ENCODE assay signal across 8 cellular contexts in genomic region chr2:219229375-219230200, GRCh38. TPM values are rescaled to one million over a fixed set of nuclear protein-coding genes. Genes with fewer than 3 reads are reported as not detected.
DNase-seq lines count a peak whose midpoint lies in the region; ATAC-seq and TF ChIP-seq lines count a peak whose summit lies in the region.

TSS of gene ANKZF1 (plus strand) at chr2:219229806. CDS start at chr2:219230258, 452 bp downstream.
TSS of gene ATG9A (minus strand) at chr2:219229636. CDS start at chr2:219228024, 1,612 bp downstream.

- peak within 1 kb of the TSS; percentile 97 for H3K4me3 Mint-ChIP-seq in activated T-helper 17 cell treated with anti-CD3 and anti-CD28 coated beads, Interleukin-2, amount 50 U/mL, for 72 hours
- H3K4me3 Mint-ChIP-seq in naive thymus-derived CD4-positive, alpha-beta T cell, result peak within 1 kb of the TSS; percentile 94 to 100 (median 98)
- peak within 1 kb of the TSS; percentile 97 to 98 for H3K4me3 Mint-ChIP-seq in stimulated activated naive B cell treated with anti-CD40 and anti-IgM and Interleukin-4, amounts not matched to agents 10 μg/mL and 1 μg/mL and 100 μg/mL, for 72 hours

- peaks cover 17 to 22% of the 10 kb centered on the region in 2 donors for H3K4me1 ChIP-seq in naive thymus-derived CD4-positive, alpha-beta T cell (ENCODE audit: control insufficient read depth in 2 of 2, insufficient read depth in 2 of 2, low read length in 2 of 2)

- TF ChIP-seq CTCF in LNCaP clone FGC (IDR thresholded peaks at IDR 0.05; ENCODE audit: control insufficient read depth, extremely low read depth, insufficient read depth) (no peak), RWPE1 (conservative IDR thresholded peaks at IDR 0.05; ENCODE audit: low read depth) (no peak)

- peak within 1 kb of the TSS; percentile 99 for H3K27ac Mint-ChIP-seq in activated T-helper 17 cell treated with anti-CD3 and anti-CD28 coated beads, Interleukin-2, amount 50 U/mL, for 72 hours
- peak within 1 kb of the TSS; percentile 96 to 100 (median 96) for H3K27ac Mint-ChIP-seq in naive thymus-derived CD4-positive, alpha-beta T cell
- H3K27ac Mint-ChIP-seq in stimulated activated naive B cell treated with anti-CD40 and anti-IgM and Interleukin-4, amounts not matched to agents 10 μg/mL and 1 μg/mL and 100 μg/mL, for 72 hours, result peak within 1 kb of the TSS; percentile 98

- no peaks in the 10 kb centered on the region for H3K9me3 Mint-ChIP-seq in activated T-helper 17 cell treated with anti-CD3 and anti-CD28 coated beads, Interleukin-2, amount 50 U/mL, for 72 hours
- H3K9me3 Mint-ChIP-seq in naive thymus-derived CD4-positive, alpha-beta T cell, result peaks cover 0 to 4% (median 0%) of the 10 kb centered on the region in 11 donors
- no peaks in the 10 kb centered on the region for H3K9me3 Mint-ChIP-seq in stimulated activated naive B cell treated with anti-CD40 and anti-IgM and Interleukin-4, amounts not matched to agents 10 μg/mL and 1 μg/mL and 100 μg/mL, for 72 hours

- H3K9me3 ChIP-seq in naive thymus-derived CD4-positive, alpha-beta T cell (ENCODE audit: control insufficient read depth in 2 of 3, low read length in 3 of 3), result no peaks in the 10 kb centered on the region

- H3K27me3 Mint-ChIP-seq in activated T-helper 17 cell treated with anti-CD3 and anti-CD28 coated beads, Interleukin-2, amount 50 U/mL, for 72 hours, result no peaks in the 10 kb centered on the region
- H3K27me3 Mint-ChIP-seq in naive thymus-derived CD4-positive, alpha-beta T cell, result no peaks in the 10 kb centered on the region
- H3K27me3 Mint-ChIP-seq in stimulated activated naive B cell treated with anti-CD40 and anti-IgM and Interleukin-4, amounts not matched to agents 10 μg/mL and 1 μg/mL and 100 μg/mL, for 72 hours, result no peaks in the 10 kb centered on the region

- peak within 1 kb of the TSS; percentile 77 for H3K4me3 ChIP-seq in LNCaP clone FGC (ENCODE audit: low read depth, low read length)
- peak within 1 kb of the TSS; percentile 80 for H3K4me3 ChIP-seq in naive thymus-derived CD4-positive, alpha-beta T cell (ENCODE audit: low read length)

- H3K27ac ChIP-seq in RWPE1, result peak within 1 kb of the TSS; percentile 95
- H3K27ac ChIP-seq in naive thymus-derived CD4-positive, alpha-beta T cell (ENCODE audit: low read depth, low read length), result peak within 1 kb of the TSS; percentile 90

- H3K36me3 Mint-ChIP-seq in activated T-helper 17 cell treated with anti-CD3 and anti-CD28 coated beads, Interleukin-2, amount 50 U/mL, for 72 hours (ENCODE audit: low read depth), result peaks cover 97% of the 10 kb centered on the region
- peaks cover 21 to 43% (median 37%) of the 10 kb centered on the region in 5 donors for H3K36me3 Mint-ChIP-seq in naive thymus-derived CD4-positive, alpha-beta T cell
- H3K36me3 Mint-ChIP-seq in stimulated activated naive B cell treated with anti-CD40 and anti-IgM and Interleukin-4, amounts not matched to agents 10 μg/mL and 1 μg/mL and 100 μg/mL, for 72 hours, result peaks cover 30 to 41% of the 10 kb centered on the region in 2 donors

- intact Hi-C loops in naive thymus-derived CD4-positive, alpha-beta T cell (cut with micrococcal nuclease), result loop anchor here (1.0 to 5.0 kb wide), 14 partner anchors 10 to 661 kb away; partner anchors contain the start of genes DNAJB2 (in 2 of the 2), GLB1L (in 2 of the 2), NHEJ1 (in 2 of the 2) and STK16 (in 2 of the 2)

- H3K36me3 ChIP-seq in naive thymus-derived CD4-positive, alpha-beta T cell (ENCODE audit: control insufficient read depth in 2 of 3, insufficient read depth in 3 of 3, low read length in 3 of 3), result peaks cover 25 to 58% (median 28%) of the 10 kb centered on the region in 3 experiments

- peak; percentile 99 for DNase-seq in Daoy (ENCODE audit: low read depth)
- peak; percentile 89 for DNase-seq in GOT3 (lab: John Stamatoyannopoulos, UW)
- peak; percentile 96 for DNase-seq in LNCaP clone FGC (ENCODE audit: low read depth)
- DNase-seq in RWPE1 (ENCODE audit: low spot score), result peak; percentile 98
- peak; percentile 98 for DNase-seq in fibroblast of gingiva (ENCODE audit: low read depth)
- DNase-seq in naive thymus-derived CD4-positive, alpha-beta T cell, result peak; percentile 92 to 99 (median 99)
- DNase-seq in stimulated activated naive B cell treated with anti-CD40 and anti-IgM and Interleukin-4, amounts not matched to agents 10 μg/mL and 1 μg/mL and 100 μg/mL, for 72 hours, result peak; percentile 99

- peaks cover 17% of the 10 kb centered on the region for H3K4me1 Mint-ChIP-seq in activated T-helper 17 cell treated with anti-CD3 and anti-CD28 coated beads, Interleukin-2, amount 50 U/mL, for 72 hours
- H3K4me1 Mint-ChIP-seq in naive thymus-derived CD4-positive, alpha-beta T cell, result peaks cover 34 to 84% (median 70%) of the 10 kb centered on the region in 7 donors
- H3K4me1 Mint-ChIP-seq in stimulated activated naive B cell treated with anti-CD40 and anti-IgM and Interleukin-4, amounts not matched to agents 10 μg/mL and 1 μg/mL and 100 μg/mL, for 72 hours, result peaks cover 19 to 42% of the 10 kb centered on the region in 2 donors

- CTCF ChIA-PET in RWPE1 (lab: Yijun Ruan, JAX), result interaction anchor here (0.6 to 1.5 kb wide), 8 partner anchors 11 to 120 kb away, joined by 3 to 7 read pairs (median 3); no protein-coding TSS in a partner anchor
- CTCF ChIA-PET in naive thymus-derived CD4-positive, alpha-beta T cell (lab: Charles Lee), result interaction anchor here (0.7 to 3.3 kb wide), 9 partner anchors 10 to 71 kb away, joined by 3 to 14 read pairs (median 4); partner anchors contain the start of genes GLB1L, STK16 and TUBA4A

- H3K27me3 ChIP-seq in naive thymus-derived CD4-positive, alpha-beta T cell (ENCODE audit: control insufficient read depth in 2 of 2, insufficient read depth in 2 of 2, low read length in 2 of 2), result no peaks in the 10 kb centered on the region

- peak; percentile 97 for ATAC-seq in activated T-helper 17 cell treated with anti-CD3 and anti-CD28 coated beads, Interleukin-2, amount 50 U/mL, for 72 hours (replicated peaks)
- peak; percentile 98 for ATAC-seq in naive thymus-derived CD4-positive, alpha-beta T cell
- ATAC-seq in stimulated activated naive B cell treated with anti-CD40 and anti-IgM and Interleukin-4, amounts not matched to agents 10 μg/mL and 1 μg/mL and 100 μg/mL, for 72 hours (replicated peaks), result peak; percentile 97 to 98

- POLR2A ChIA-PET in RWPE1 (lab: Yijun Ruan, JAX; ENCODE audit: low non-redundant PET), result interaction anchor here (1.1 to 1.6 kb wide), 2 partner anchors 20 to 21 kb away, joined by 3 to 7 read pairs; no protein-coding TSS in a partner anchor
- POLR2A ChIA-PET in naive thymus-derived CD4-positive, alpha-beta T cell (lab: Charles Lee), result interaction anchor here (0.6 to 21.0 kb wide), 24 partner anchors 10 to 826 kb away, joined by 3 to 575 read pairs (median 4); partner anchors contain the start of genes ABCB6, CNPPD1, DNAJB2 and DNPEP

RNA-seq across cellular contexts. Expression of gene ANKZF1, which starts in this region (rescaled TPM):
- 25.2 and 25.8 TPM in 2 replicates for total RNA-seq in Daoy (2014; rRNA removed; shearing (Covaris generic))
- total RNA-seq in activated T-helper 17 cell treated with anti-CD3 and anti-CD28 coated beads, Interleukin-2, amount 50 U/mL, for 72 hours, result 100 to 1,000 TPM; 109 to 367 TPM
- total RNA-seq in naive thymus-derived CD4-positive, alpha-beta T cell, result 100 to 1,000 TPM; 117 to 287 (median 169) TPM
- 10 to 100 TPM; 29.7 to 61.4 TPM for polyA plus RNA-seq in naive thymus-derived CD4-positive, alpha-beta T cell

RNA-seq across cellular contexts. Expression of gene ATG9A, which starts in this region (rescaled TPM):
- 27.1 and 56.9 TPM in 2 replicates for total RNA-seq in Daoy (2014; rRNA removed; shearing (Covaris generic))
- total RNA-seq in activated T-helper 17 cell treated with anti-CD3 and anti-CD28 coated beads, Interleukin-2, amount 50 U/mL, for 72 hours, result 10 to 100 TPM; 46.6 to 81.3 TPM
- 10 to 100 TPM; 52.6 to 66.0 (median 60.9) TPM for total RNA-seq in naive thymus-derived CD4-positive, alpha-beta T cell
- 10 to 100 TPM; 14.0 to 40.0 TPM for polyA plus RNA-seq in naive thymus-derived CD4-positive, alpha-beta T cell

Comparison
In these comparisons a context has a peak if more than half of its experiments do, and no peak if none do; other contexts are left out.
1. Peak in every context shown above with its lines: DNase-seq, ATAC-seq, H3K4me3 ChIP-seq and H3K27ac ChIP-seq.